Comparison of ENCODE assay signal across 18 cellular contexts in genomic region chr5:148543727-148544126, GRCh38.
DNase-seq lines count a peak whose midpoint lies in the region; ATAC-seq and TF ChIP-seq lines count a peak whose summit lies in the region.
"Had no signal": no experiment of that assay in that cellular context is flagged by ENCODE, and none has a peak within 500 bp of the region (broad histone marks: within the 10 kb centered on the region; RNA-seq: fewer than 3 reads in every experiment).

No MANE protein-coding gene starts in this region.

- no peak for TF ChIP-seq POLR2A in adrenal gland (IDR thresholded peaks at IDR 0.05)

- WGBS in adrenal gland, 4 donors, result 83 to 87% (median 85%) methylated on average over 2 of the region's 2 CpGs

- H3K36me3 ChIP-seq in left ventricle myocardium inferior, result no peaks in the 10 kb centered on the region
- H3K36me3 ChIP-seq in upper lobe of right lung, result no peaks in the 10 kb centered on the region
- no peaks in the 10 kb centered on the region for H3K36me3 ChIP-seq in adrenal gland (replicated peaks in 1 of 2)
- H3K36me3 ChIP-seq: BLaER1 had no signal

- H3K4me1 ChIP-seq in left ventricle myocardium inferior (peaks cover 11% of the 10 kb centered on the region), upper lobe of right lung (no peaks in the 10 kb centered on the region), adrenal gland (replicated peaks in 1 of 2) (no peaks in the 10 kb centered on the region)
- H3K4me1 ChIP-seq: BLaER1, Caco-2 had no signal

- ATAC-seq in left ventricle myocardium superior (peak; percentile 26), upper lobe of right lung (peak; percentile 42), HG03439 (IDR thresholded peaks at IDR 0.05; ENCODE audit: unreplicated experiment) (no peak)
- ATAC-seq: HepG2 had no signal

- no peak for TF ChIP-seq CTCF in left ventricle myocardium inferior (IDR thresholded peaks at IDR 0.05; ENCODE audit: borderline replicate concordance)
- TF ChIP-seq CTCF in retinal pigment epithelial cell (conservative IDR thresholded peaks at IDR 0.05; ENCODE audit: low read depth, low read length), result no peak
- TF ChIP-seq CTCF in upper lobe of right lung (IDR thresholded peaks at IDR 0.05), result no peak
- TF ChIP-seq CTCF in adrenal gland (IDR thresholded peaks at IDR 0.05), result no peak

- H3K9me3 ChIP-seq in left ventricle myocardium inferior (replicated peaks) (peaks cover 13% of the 10 kb centered on the region), upper lobe of right lung (no peaks in the 10 kb centered on the region), adrenal gland (replicated peaks in 1 of 3) (no peaks in the 10 kb centered on the region)
- H3K9me3 ChIP-seq: Caco-2 had no signal

- DNase-seq in left ventricle myocardium superior (no peak), left ventricle myocardium inferior (no peak), fibroblast of gingiva (ENCODE audit: low read depth) (peak; percentile 2), retinal pigment epithelial cell (ENCODE audit: low read depth) (peak; percentile 2), upper lobe of right lung (no peak), adrenal gland (no peak), midbrain (lab: John Stamatoyannopoulos, UW) (no peak)
- DNase-seq: AML-193; Caco-2; CD8-positive, alpha-beta memory T cell; DND-41; GDM1; HCEC 1CT; HFFc6 had no signal

- H3K27ac ChIP-seq in left ventricle myocardium inferior (replicated peaks) (no peak overlapping the region), upper lobe of right lung (no peak overlapping the region), adrenal gland (no peak overlapping the region)
- H3K27ac ChIP-seq: 22Rv1, BLaER1 had no signal

- no peaks in the 10 kb centered on the region for H3K27me3 ChIP-seq in left ventricle myocardium inferior (ENCODE audit: low read depth)
- no peaks in the 10 kb centered on the region for H3K27me3 ChIP-seq in upper lobe of right lung
- no peaks in the 10 kb centered on the region for H3K27me3 ChIP-seq in adrenal gland
- H3K27me3 ChIP-seq: BLaER1 had no signal

- H3K4me3 ChIP-seq in left ventricle myocardium inferior, result no peak overlapping the region
- no peak overlapping the region for H3K4me3 ChIP-seq in retinal pigment epithelial cell (ENCODE audit: low read length)
- no peak overlapping the region for H3K4me3 ChIP-seq in upper lobe of right lung
- no peak overlapping the region for H3K4me3 ChIP-seq in adrenal gland
- H3K4me3 ChIP-seq: BLaER1 had no signal

- intact Hi-C loops in left ventricle myocardium superior (cut with micrococcal nuclease), result no loop called here
- intact Hi-C loops in left ventricle myocardium inferior (cut with micrococcal nuclease), result no loop called here
- intact Hi-C loops in upper lobe of right lung (cut with DNase I), result no loop called here
- intact Hi-C loops in adrenal gland (cut with DNase I), result no loop called here

Comparison
In these comparisons a context has a peak if more than half of its experiments do, and no peak if none do; other contexts are left out.
1. DNase-seq: peak in fibroblast of gingiva (single experiment) and retinal pigment epithelial cell (single experiment); none in left ventricle myocardium superior (single experiment), left ventricle myocardium inferior (single experiment), upper lobe of right lung (single experiment), adrenal gland (0 of 7) and midbrain (single experiment).